Comparison of ENCODE assay signal across 23 cellular contexts in genomic region chr1:194419721-194420120, GRCh38.
"Had no signal": no experiment of that assay in that cellular context is flagged by ENCODE, and none has a peak within 500 bp of the region (broad histone marks: within the 10 kb centered on the region; RNA-seq: fewer than 3 reads in every experiment).

No MANE protein-coding gene starts in this region.

- H3K27me3 Mint-ChIP-seq: dendritic cell treated with granulocyte-macrophage colony-stimulating factor and Interleukin-4, amounts not matched to agents 40 ng/mL and 50 ng/mL, for 4 days; type B pancreatic cell had no signal

- H3K9ac ChIP-seq: neural progenitor cell had no signal

- H3K36me3 ChIP-seq: ascending aorta, brain microvascular endothelial cell, heart right ventricle, lower lobe of right lung, neural progenitor cell, thoracic aorta, vagina had no signal

- H3K27ac Mint-ChIP-seq: activated naive CD4-positive, alpha-beta T cell treated with anti-CD3 and anti-CD28 coated beads, Interleukin-2, amount 50 U/mL, for 72 hours; activated T-cell treated with anti-CD3 and anti-CD28 coated beads, Interleukin-2, amount 50 U/mL, for 24 hours; activated T-helper 17 cell treated with anti-CD3 and anti-CD28 coated beads, Interleukin-2, amount 50 U/mL, for 72 hours; dendritic cell treated with granulocyte-macrophage colony-stimulating factor and Interleukin-4, amounts not matched to agents 40 ng/mL and 50 ng/mL, for 4 days; naive thymus-derived CD4-positive, alpha-beta T cell; neural progenitor cell; type B pancreatic cell; WTC11 had no signal

- ATAC-seq: activated naive CD4-positive, alpha-beta T cell treated with anti-CD3 and anti-CD28 coated beads, Interleukin-2, amount 50 U/mL, for 72 hours; activated T-helper 17 cell treated with anti-CD3 and anti-CD28 coated beads, Interleukin-2, amount 50 U/mL, for 72 hours; heart right ventricle; left lobe of liver; lower lobe of right lung; naive thymus-derived CD4-positive, alpha-beta T cell; WTC11 had no signal

- H3K9me3 Mint-ChIP-seq: activated T-cell treated with anti-CD3 and anti-CD28 coated beads, Interleukin-2, amount 50 U/mL, for 24 hours; type B pancreatic cell had no signal

- H3K27me3 ChIP-seq: ascending aorta, brain microvascular endothelial cell, heart right ventricle, neural progenitor cell, vagina had no signal

- H3K9me3 ChIP-seq: ascending aorta, thoracic aorta, vagina had no signal

- H3K4me3 ChIP-seq: ascending aorta, heart right ventricle, lower lobe of right lung, neural progenitor cell, thoracic aorta, vagina had no signal

- DNase-seq: activated CD8-positive, alpha-beta memory T cell treated with anti-CD3 and anti-CD28 coated beads for 24 hours; activated CD8-positive, alpha-beta memory T cell treated with anti-CD3 and anti-CD28 coated beads, Interleukin-2, amount 50 U/mL, for 4 hours; activated T-cell treated with anti-CD3 and anti-CD28 coated beads, Interleukin-2, amount 50 U/mL, for 24 hours; brain microvascular endothelial cell; effector CD4-positive, alpha-beta T cell; heart right ventricle; kidney; lower lobe of right lung; naive thymus-derived CD4-positive, alpha-beta T cell; retina; stimulated activated CD4-positive, alpha-beta T cell treated with anti-CD3 and anti-CD28 coated beads, Interleukin-2, amount 100 ng/mL, for 48 hours; stimulated activated CD8-positive, alpha-beta memory T cell treated with anti-CD3 and anti-CD28 coated beads, Interleukin-4, amount 100 ng/mL, for 48 hours; stimulated activated naive CD4-positive, alpha-beta T cell had no signal

- H3K4me3 Mint-ChIP-seq: activated T-cell treated with anti-CD3 and anti-CD28 coated beads, Interleukin-2, amount 50 U/mL, for 24 hours; activated T-helper 17 cell treated with anti-CD3 and anti-CD28 coated beads, Interleukin-2, amount 50 U/mL, for 72 hours; dendritic cell treated with granulocyte-macrophage colony-stimulating factor and Interleukin-4, amounts not matched to agents 40 ng/mL and 50 ng/mL, for 4 days; naive thymus-derived CD4-positive, alpha-beta T cell; neural progenitor cell; type B pancreatic cell; WTC11 had no signal

- H3K27ac ChIP-seq: ascending aorta, brain microvascular endothelial cell, heart right ventricle, lower lobe of right lung, neural progenitor cell, thoracic aorta, vagina had no signal

- H3K4me2 ChIP-seq: neural progenitor cell had no signal

- H3K4me1 Mint-ChIP-seq: activated T-helper 17 cell treated with anti-CD3 and anti-CD28 coated beads, Interleukin-2, amount 50 U/mL, for 72 hours; naive thymus-derived CD4-positive, alpha-beta T cell; neural progenitor cell had no signal

- H3K36me3 Mint-ChIP-seq: activated naive CD4-positive, alpha-beta T cell treated with anti-CD3 and anti-CD28 coated beads, Interleukin-2, amount 50 U/mL, for 72 hours; naive thymus-derived CD4-positive, alpha-beta T cell; neural progenitor cell; type B pancreatic cell had no signal

- H3K4me1 ChIP-seq: ascending aorta, heart right ventricle, lower lobe of right lung, neural progenitor cell, vagina had no signal
